8 cellular contexts compared by ENCODE assay signal in genomic region chr3:46947981-46948791, GRCh38. TPM values are rescaled to one million over a fixed set of nuclear protein-coding genes. Genes with fewer than 3 reads are reported as not detected.
A peak's percentile ranks its signal among the peaks of the same experiment; 100 is the strongest.
DNase-seq lines count a peak whose midpoint lies in the region; ATAC-seq lines count a peak whose summit lies in the region.

No MANE protein-coding gene starts in this region.

- H3K9me3 Mint-ChIP-seq in activated naive CD8-positive, alpha-beta T cell (ENCODE audit: low read depth) = no peaks in the 10 kb centered on the region

- H3K4me3 Mint-ChIP-seq in activated naive CD8-positive, alpha-beta T cell = peak overlapping the region; percentile 80

- no peaks in the 10 kb centered on the region for H3K27me3 Mint-ChIP-seq in activated naive CD8-positive, alpha-beta T cell

- intact Hi-C loops in left colon (cut with DNase I, micrococcal nuclease) = no loop called here

- peak overlapping the region; percentile 86 for H3K27ac Mint-ChIP-seq in activated naive CD8-positive, alpha-beta T cell

- ATAC-seq in left colon = peak; percentile 78
- no peak for ATAC-seq in HG03354 (IDR thresholded peaks at IDR 0.05; ENCODE audit: poor library complexity, severe bottlenecking, unreplicated experiment)
- ATAC-seq in GM18873 (IDR thresholded peaks at IDR 0.05; ENCODE audit: low FRiP score, unreplicated experiment) = no peak

- DNase-seq in ELF-1 (ENCODE audit: low read depth, low spot score) (peak; percentile 59), SKM-1 (lab: John Stamatoyannopoulos, UW; ENCODE audit: unreplicated experiment) (peak; percentile 21), left colon (peak; percentile 75 to 92), NCI-H1436 (lab: John Stamatoyannopoulos, UW) (no peak)
- DNase-seq in stimulated activated CD8-positive, alpha-beta memory T cell treated with anti-CD3 and anti-CD28 coated beads, Interleukin-12 subunit alpha, Interleukin-12 subunit beta, amount 100 ng/mL, for 24 hours (ENCODE audit: extremely low read depth) = peak; percentile 35

- peaks cover 7% of the 10 kb centered on the region for H3K36me3 Mint-ChIP-seq in activated naive CD8-positive, alpha-beta T cell

- peaks cover 79% of the 10 kb centered on the region for H3K4me1 Mint-ChIP-seq in activated naive CD8-positive, alpha-beta T cell (ENCODE audit: low read depth)

RNA-seq across cellular contexts. Expression of gene CCDC12, which starts 28.4 kb away (rescaled TPM):
- 10 to 100 TPM; 40.0 to 54.4 TPM for total RNA-seq in left colon

RNA-seq across cellular contexts. Expression of gene NBEAL2, which starts 31.3 kb away (rescaled TPM):
- total RNA-seq in left colon = 10 to 100 TPM; 51.4 to 98.1 TPM
